1 cellular context compared by ENCODE assay signal in the genomic region with DNA sequence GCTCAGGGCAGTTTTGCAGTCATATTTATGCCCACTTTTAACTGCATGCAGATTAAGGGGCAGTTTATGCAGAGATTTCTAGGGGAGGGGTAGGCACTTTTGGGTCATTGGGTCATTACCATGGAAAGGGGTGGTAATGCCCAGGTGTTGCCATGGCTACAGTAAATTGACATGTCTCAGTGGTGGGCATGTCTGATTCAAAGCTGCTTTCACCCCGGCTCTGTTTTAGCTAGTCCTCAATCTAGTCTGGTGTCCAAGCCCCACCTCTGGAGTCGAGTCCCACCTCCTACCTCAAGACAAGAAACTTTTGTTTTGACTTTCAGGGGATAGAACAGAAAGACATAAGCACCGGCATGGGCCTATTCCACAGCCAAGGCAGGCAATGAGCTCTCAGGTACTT.
TF ChIP-seq lines count a peak whose summit lies in the region.

No MANE protein-coding gene starts in this region.

TF ChIP-seq in K562, 482 proteins besides CTCF, POLR2A, EP300 and RAD21:
- TF ChIP-seq RFX1 (IDR thresholded peaks at IDR 0.05) (peak; percentile 62), WHSC1 (IDR thresholded peaks at IDR 0.05; ENCODE audit: low read length) (no peak)
